ENCODE assay signal across 17 cellular contexts in the genomic region with DNA sequence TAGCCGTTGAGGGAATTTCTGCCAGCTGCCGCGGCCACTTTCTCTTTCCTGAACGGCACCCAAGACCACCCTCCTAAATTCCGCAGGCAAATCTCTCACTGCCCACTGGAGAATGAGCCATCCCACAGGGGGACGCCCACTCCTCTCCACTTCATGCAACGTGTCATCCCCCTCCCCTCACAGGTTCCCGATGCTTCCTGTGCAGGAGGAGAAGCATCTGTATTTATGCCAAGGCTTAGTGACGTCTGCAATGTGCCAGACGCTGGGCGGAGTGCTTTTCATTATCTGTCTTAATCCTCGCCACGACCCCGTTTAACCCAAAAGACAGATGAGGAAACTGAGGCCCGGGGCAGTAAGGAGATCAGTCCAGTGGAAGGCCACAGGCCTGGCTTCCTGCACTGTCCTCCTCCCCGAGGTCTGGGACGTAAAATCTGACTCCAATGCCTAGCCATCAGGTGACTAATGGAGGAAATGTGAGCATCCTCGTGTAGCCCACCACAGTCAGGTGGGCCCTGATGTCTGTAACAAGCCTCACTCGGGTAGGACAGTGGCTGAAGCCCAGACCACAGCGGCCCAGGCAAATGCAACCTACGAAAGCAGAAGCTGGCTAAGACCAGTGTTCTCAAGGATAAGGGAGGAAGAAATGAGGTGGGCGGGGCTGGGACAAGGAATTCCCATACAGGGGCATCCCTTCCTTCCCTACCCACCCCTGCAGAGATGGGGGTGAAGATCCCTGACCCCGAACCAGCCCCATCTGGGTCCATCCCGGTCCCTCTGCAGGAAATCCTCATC. TPM values are rescaled to one million over a fixed set of nuclear protein-coding genes. Genes with fewer than 3 reads are reported as not detected.
DNase-seq lines count a peak whose midpoint lies in the region; ATAC-seq, FAIRE-seq and TF ChIP-seq lines count a peak whose summit lies in the region.
"Had no signal": no experiment of that assay in that cellular context is flagged by ENCODE, and none has a peak within 500 bp of the region (broad histone marks: within the 10 kb centered on the region; RNA-seq: fewer than 3 reads in every experiment).

No MANE protein-coding gene starts in this region.

- H3K36me3 ChIP-seq in GM23248 (ENCODE audit: low read depth), result peaks cover 6% of the 10 kb centered on the region; the same call in 1 of the 2 replicates
- no peaks in the 10 kb centered on the region for H3K36me3 ChIP-seq in ascending aorta
- H3K36me3 ChIP-seq in sigmoid colon, result no peaks in the 10 kb centered on the region
- H3K36me3 ChIP-seq: Peyer's patch, prostate gland had no signal

- peaks cover 86% of the 10 kb centered on the region for H3K79me2 ChIP-seq in GM23248 (ENCODE audit: insufficient read depth)

- TF ChIP-seq POLR2A in sigmoid colon (IDR thresholded peaks at IDR 0.05) (no peak), H54 (IDR thresholded peaks at IDR 0.05; ENCODE audit: low read depth, low read length) (no peak)

- H3K27ac ChIP-seq in GM23248 (peak overlapping the region; percentile 84), ascending aorta (peak overlapping the region; percentile 92 to 96), sigmoid colon (peak overlapping the region; percentile 45 to 93 (median 74))
- H3K27ac ChIP-seq: prostate gland had no signal

- peak overlapping the region; percentile 75 for H3K9ac ChIP-seq in GM23248

- no peak for TF ChIP-seq EP300 in sigmoid colon (IDR thresholded peaks at IDR 0.05)

- peak overlapping the region; percentile 43 for H2AFZ ChIP-seq in GM23248

- no peaks in the 10 kb centered on the region for H3K9me3 ChIP-seq in GM23248 (ENCODE audit: low read depth)
- H3K9me3 ChIP-seq in ascending aorta, result no peaks in the 10 kb centered on the region
- no peaks in the 10 kb centered on the region for H3K9me3 ChIP-seq in sigmoid colon
- H3K9me3 ChIP-seq: Peyer's patch, prostate gland had no signal

- H3K27me3 ChIP-seq in GM23248 (replicated peaks; ENCODE audit: insufficient read depth) (no peaks in the 10 kb centered on the region), ascending aorta (no peaks in the 10 kb centered on the region), sigmoid colon (no peaks in the 10 kb centered on the region)
- H3K27me3 ChIP-seq: Peyer's patch had no signal

- ATAC-seq in left ventricle myocardium superior, result peak; percentile 5
- ATAC-seq in GM21381 (IDR thresholded peaks at IDR 0.05; ENCODE audit: unreplicated experiment), result no peak
- ATAC-seq: activated CD8-positive, alpha-beta memory T cell treated with anti-CD3 and anti-CD28 coated beads, Interleukin-2, amount 10 ng/mL, durations not matched to agents 7 days and 5 days had no signal

- H3K4me1 ChIP-seq in GM23248 (ENCODE audit: insufficient read depth) (peaks cover 39% of the 10 kb centered on the region), ascending aorta (peaks cover 14 to 58% of the 10 kb centered on the region in 2 donors), sigmoid colon (peaks cover 0 to 61% (median 16%) of the 10 kb centered on the region in 4 donors)
- H3K4me1 ChIP-seq: prostate gland had no signal

- no peaks in the 10 kb centered on the region for H3K9me2 ChIP-seq in GM23248 (ENCODE audit: insufficient read depth)

- H3K4me3 ChIP-seq in GM23248, result peak overlapping the region; percentile 55
- peak overlapping the region; percentile 22 to 46 for H3K4me3 ChIP-seq in ascending aorta
- no peak overlapping the region for H3K4me3 ChIP-seq in sigmoid colon
- H3K4me3 ChIP-seq: Peyer's patch, prostate gland had no signal

- WGBS in GM23248 (ENCODE audit: low coverage in 1 of 2, low lambda C conversion rate in 2 of 2, missing lambda C conversion rate in 2 of 2), 2 experiments, result 13 to 16% methylated on average over 24 of the region's 24 CpGs
- WGBS in sigmoid colon, 2 donors, result 52 to 57% methylated on average over 24 of the region's 24 CpGs

- in situ Hi-C loops in GM23248 (cut with MboI), result no loop called here

- peak overlapping the region; percentile 70 for H3K4me2 ChIP-seq in GM23248 (ENCODE audit: unreplicated experiment)

- TF ChIP-seq CTCF in ascending aorta (IDR thresholded peaks at IDR 0.05), result no peak
- TF ChIP-seq CTCF in sigmoid colon (IDR thresholded peaks at IDR 0.05), result no peak

- peak; percentile 62 for DNase-seq in GM23248
- DNase-seq in ascending aorta (ENCODE audit: low spot score in 2 of 2), result no peak
- no peak for DNase-seq in left ventricle myocardium superior
- no peak for DNase-seq in sigmoid colon
- DNase-seq in cerebellar nuclear complex (lab: John Stamatoyannopoulos, UW), result no peak
- DNase-seq in NCI-H1694 treated with DMSO at 0.1 percent for 48 hours (lab: John Stamatoyannopoulos, UW), result no peak
- no peak for DNase-seq in H54 (ENCODE audit: insufficient read length, low spot score)
- DNase-seq: activated CD8-positive, alpha-beta memory T cell treated with anti-CD3 and anti-CD28 coated beads, Interleukin-2, amount 10 ng/mL, durations not matched to agents 7 days and 5 days; activated gamma-delta T cell treated with Interleukin-2 at 50 U/mL for 16 hours; AML-193; kidney glomerular epithelial cell; NCI-H187 treated with DMSO at 0.1 percent for 48 hours; NCI-H526 treated with DMSO at 0.1 percent for 48 hours; Peyer's patch had no signal

- FAIRE-seq in H54 (lab: Jason Lieb, UNC), result no peak

- H4K20me1 ChIP-seq in GM23248 (ENCODE audit: insufficient read depth), result no peaks in the 10 kb centered on the region

- peaks cover 24% of the 10 kb centered on the region for H3F3A ChIP-seq in GM23248 (ENCODE audit: insufficient read depth)

- intact Hi-C loops in ascending aorta (cut with DNase I), result loop anchor here (2.0 kb wide), 1 partner anchor 16 kb away; no protein-coding TSS in a partner anchor
- intact Hi-C loops in left ventricle myocardium superior (cut with micrococcal nuclease), result no loop called here
- intact Hi-C loops in sigmoid colon (cut with DNase I), result no loop called here

RNA-seq across cellular contexts. Expression of gene MN1, which starts 23.1 kb away (rescaled TPM):
- total RNA-seq in GM23248 (2014; rRNA removed; shearing (Covaris generic)), result 24.8 and 25.9 TPM in 2 replicates
- polyA plus RNA-seq in GM23248 (2016; fragmentation: Nextera tagmentation; extraction: Ambion mirVana) (4.2 and 4.4 TPM in 2 replicates), sigmoid colon (1 to 10 TPM in 1 of 3 donors, under 1 TPM in 2; under 0.01 to 1.2 (median 0.85) TPM)
- total RNA-seq in ascending aorta (23.0 TPM), left ventricle myocardium superior (5.3 TPM), sigmoid colon (10 to 100 TPM in 1 of 4 donors, 1 to 10 TPM in 3; 6.4 to 21.3 (median 7.5) TPM)
- total RNA-seq: HT-29 had no signal

Comparison
In these comparisons a context has a peak if more than half of its experiments do, and no peak if none do; other contexts are left out.
1. H3K4me3 ChIP-seq: peak in GM23248 (single experiment) and ascending aorta (2 of 2); none in sigmoid colon (0 of 4).
2. Peak in every context shown above with its lines, with median percentiles within 50 percentile points of each other: H3K27ac ChIP-seq.